15 cellular contexts compared by ENCODE assay signal in genomic region chr14:71594828-71595227, GRCh38.
A peak's percentile ranks its signal among the peaks of the same experiment; 100 is the strongest.
DNase-seq lines count a peak whose midpoint lies in the region; ATAC-seq, FAIRE-seq and TF ChIP-seq lines count a peak whose summit lies in the region.
"Had no signal": no experiment of that assay in that cellular context is flagged by ENCODE, and none has a peak within 500 bp of the region (broad histone marks: within the 10 kb centered on the region; RNA-seq: fewer than 3 reads in every experiment).

No MANE protein-coding gene starts in this region.

- peaks cover 23% of the 10 kb centered on the region for H3K36me3 Mint-ChIP-seq in activated T-helper 1 cell treated with anti-CD3 and anti-CD28 coated beads, Interleukin-12 subunit alpha, Interleukin-12 subunit beta, Interleukin-2, Interleukin-4 antibody, amounts not matched to agents 30 ng/mL and 10 ng/mL and 1 ng/mL, durations not matched to agents 14 hours and 24 hours and 36 hours (ENCODE audit: low read depth)

- H3K9me2 ChIP-seq in hepatocyte (replicated peaks; ENCODE audit: insufficient read depth), result no peaks in the 10 kb centered on the region

- TF ChIP-seq POLR2A in GM12891 (IDR thresholded peaks at IDR 0.05; ENCODE audit: low read depth, low read length), result no peak

- FAIRE-seq in GM12891 (lab: Jason Lieb, UNC) (peak; percentile 35), urothelium cell line (lab: Jason Lieb, UNC) (no peak)

- no peak overlapping the region for H3K27ac ChIP-seq in hepatocyte
- H3K27ac ChIP-seq: ovary had no signal

- no peaks in the 10 kb centered on the region for H3K36me3 ChIP-seq in hepatocyte (replicated peaks; ENCODE audit: insufficient read depth, low read depth)
- H3K36me3 ChIP-seq: ovary had no signal

- H3K4me1 ChIP-seq in hepatocyte (ENCODE audit: insufficient read depth), result peaks cover 16% of the 10 kb centered on the region

- TF ChIP-seq CTCF in hepatocyte (IDR thresholded peaks at IDR 0.05; ENCODE audit: poor library complexity), result no peak

- H3K79me2 ChIP-seq in hepatocyte, result peaks cover 35% of the 10 kb centered on the region

- no peak overlapping the region for H3K4me3 ChIP-seq in hepatocyte
- H3K4me3 ChIP-seq: ovary had no signal

- peaks cover 8% of the 10 kb centered on the region for H3K9me3 Mint-ChIP-seq in activated T-helper 1 cell treated with anti-CD3 and anti-CD28 coated beads, Interleukin-12 subunit alpha, Interleukin-12 subunit beta, Interleukin-2, Interleukin-4 antibody, amounts not matched to agents 30 ng/mL and 10 ng/mL and 1 ng/mL, durations not matched to agents 14 hours and 24 hours and 36 hours
- H3K9me3 Mint-ChIP-seq: stimulated activated effector memory CD8-positive, alpha-beta T cell treated with anti-CD3 and anti-CD28 coated beads, Interleukin-12 subunit alpha, Interleukin-12 subunit beta, amount 100 ng/mL, for 72 hours had no signal

- no peaks in the 10 kb centered on the region for H3K27me3 Mint-ChIP-seq in activated T-helper 1 cell treated with anti-CD3 and anti-CD28 coated beads, Interleukin-12 subunit alpha, Interleukin-12 subunit beta, Interleukin-2, Interleukin-4 antibody, amounts not matched to agents 30 ng/mL and 10 ng/mL and 1 ng/mL, durations not matched to agents 14 hours and 24 hours and 36 hours (ENCODE audit: insufficient read depth)

- peaks cover 2% of the 10 kb centered on the region for H3K9me3 ChIP-seq in hepatocyte (ENCODE audit: low read depth)
- H3K9me3 ChIP-seq: ovary had no signal

- intact Hi-C loops in activated T-helper 1 cell treated with anti-CD3 and anti-CD28 coated beads, Interleukin-12 subunit alpha, Interleukin-12 subunit beta, Interleukin-2, Interleukin-4 antibody, amounts not matched to agents 30 ng/mL and 10 ng/mL and 1 ng/mL, durations not matched to agents 14 hours and 24 hours and 36 hours (cut with micrococcal nuclease), result no loop called here

- H2AFZ ChIP-seq in hepatocyte, result no peak overlapping the region

- peak overlapping the region; percentile 18 for H3K27ac Mint-ChIP-seq in activated T-helper 1 cell treated with anti-CD3 and anti-CD28 coated beads, Interleukin-12 subunit alpha, Interleukin-12 subunit beta, Interleukin-2, Interleukin-4 antibody, amounts not matched to agents 30 ng/mL and 10 ng/mL and 1 ng/mL, durations not matched to agents 14 hours and 24 hours and 36 hours

- no peaks in the 10 kb centered on the region for H4K20me1 ChIP-seq in hepatocyte (ENCODE audit: insufficient read depth, poor library complexity, severe bottlenecking)

- peak; percentile 13 for DNase-seq in AG08396 (ENCODE audit: low spot score)
- DNase-seq in GM12891 (ENCODE audit: insufficient read length, low spot score), result no peak
- peak; percentile 24 for DNase-seq in activated T-helper 1 cell treated with anti-CD3 and anti-CD28 coated beads, Interleukin-12 subunit alpha, Interleukin-12 subunit beta, Interleukin-2, Interleukin-4 antibody, amounts not matched to agents 30 ng/mL and 10 ng/mL and 1 ng/mL, durations not matched to agents 14 hours and 24 hours and 36 hours (ENCODE audit: low spot score)
- no peak for DNase-seq in hepatocyte (ENCODE audit: low spot score)
- no peak for DNase-seq in urothelium cell line (ENCODE audit: low spot score)
- no peak for DNase-seq in GOT3 (lab: John Stamatoyannopoulos, UW)
- DNase-seq: effector CD4-positive, alpha-beta T cell; NCI-H1092 treated with DMSO at 0.1 percent for 48 hours; NCI-H774; ovary had no signal

- no peaks in the 10 kb centered on the region for H3K27me3 ChIP-seq in hepatocyte
- H3K27me3 ChIP-seq: ovary had no signal

- no peak overlapping the region for H3K4me3 Mint-ChIP-seq in activated T-helper 1 cell treated with anti-CD3 and anti-CD28 coated beads, Interleukin-12 subunit alpha, Interleukin-12 subunit beta, Interleukin-2, Interleukin-4 antibody, amounts not matched to agents 30 ng/mL and 10 ng/mL and 1 ng/mL, durations not matched to agents 14 hours and 24 hours and 36 hours
- H3K4me3 Mint-ChIP-seq: CD14-positive monocyte; stimulated activated effector memory CD8-positive, alpha-beta T cell treated with anti-CD3 and anti-CD28 coated beads, Interleukin-12 subunit alpha, Interleukin-12 subunit beta, amount 100 ng/mL, for 72 hours had no signal

- WGBS in hepatocyte (ENCODE audit: low lambda C conversion rate, missing lambda C conversion rate), result 38% methylated on average over 3 of the region's 3 CpGs

- H3K4me1 Mint-ChIP-seq in activated T-helper 1 cell treated with anti-CD3 and anti-CD28 coated beads, Interleukin-12 subunit alpha, Interleukin-12 subunit beta, Interleukin-2, Interleukin-4 antibody, amounts not matched to agents 30 ng/mL and 10 ng/mL and 1 ng/mL, durations not matched to agents 14 hours and 24 hours and 36 hours (ENCODE audit: low read depth), result peaks cover 69% of the 10 kb centered on the region

- ATAC-seq in GM21423 (IDR thresholded peaks at IDR 0.05; ENCODE audit: unreplicated experiment), result no peak
- ATAC-seq in GM18520 (IDR thresholded peaks at IDR 0.05; ENCODE audit: unreplicated experiment), result no peak
- ATAC-seq: left lobe of liver; stimulated activated effector memory CD8-positive, alpha-beta T cell treated with anti-CD3 and anti-CD28 coated beads, Interleukin-12 subunit alpha, Interleukin-12 subunit beta, amount 100 ng/mL, for 72 hours had no signal

- peak overlapping the region; percentile 9 for H3K4me2 ChIP-seq in hepatocyte

TF ChIP-seq in GM12891, 5 proteins besides CTCF, POLR2A, EP300 and RAD21:
- no peak for TF ChIP-seq TAF1 (IDR thresholded peaks at IDR 0.05; ENCODE audit: low read depth, low read length)
- no peak for TF ChIP-seq POLR2AphosphoS5 (IDR thresholded peaks at IDR 0.05; ENCODE audit: low read depth, low read length)
- TF ChIP-seq POU2F2 (IDR thresholded peaks at IDR 0.05; ENCODE audit: low read depth, low read length), result no peak
- no peak for TF ChIP-seq PAX5 (IDR thresholded peaks at IDR 0.05; ENCODE audit: insufficient read depth, low read length, severe bottlenecking)
- no peak for TF ChIP-seq SPI1 (IDR thresholded peaks at IDR 0.05; ENCODE audit: low read depth, low read length)

Comparison
In these comparisons a context has a peak if more than half of its experiments do, and no peak if none do; other contexts are left out.
1. DNase-seq: peak in AG08396 (single experiment) and activated T-helper 1 cell treated with anti-CD3 and anti-CD28 coated beads, Interleukin-12 subunit alpha, Interleukin-12 subunit beta, Interleukin-2, Interleukin-4 antibody, amounts not matched to agents 30 ng/mL and 10 ng/mL and 1 ng/mL, durations not matched to agents 14 hours and 24 hours and 36 hours (single experiment); none in GM12891 (single experiment), hepatocyte (single experiment), urothelium cell line (single experiment) and GOT3 (single experiment).